Comparison of ENCODE assay signal across 14 cellular contexts in the genomic region with DNA sequence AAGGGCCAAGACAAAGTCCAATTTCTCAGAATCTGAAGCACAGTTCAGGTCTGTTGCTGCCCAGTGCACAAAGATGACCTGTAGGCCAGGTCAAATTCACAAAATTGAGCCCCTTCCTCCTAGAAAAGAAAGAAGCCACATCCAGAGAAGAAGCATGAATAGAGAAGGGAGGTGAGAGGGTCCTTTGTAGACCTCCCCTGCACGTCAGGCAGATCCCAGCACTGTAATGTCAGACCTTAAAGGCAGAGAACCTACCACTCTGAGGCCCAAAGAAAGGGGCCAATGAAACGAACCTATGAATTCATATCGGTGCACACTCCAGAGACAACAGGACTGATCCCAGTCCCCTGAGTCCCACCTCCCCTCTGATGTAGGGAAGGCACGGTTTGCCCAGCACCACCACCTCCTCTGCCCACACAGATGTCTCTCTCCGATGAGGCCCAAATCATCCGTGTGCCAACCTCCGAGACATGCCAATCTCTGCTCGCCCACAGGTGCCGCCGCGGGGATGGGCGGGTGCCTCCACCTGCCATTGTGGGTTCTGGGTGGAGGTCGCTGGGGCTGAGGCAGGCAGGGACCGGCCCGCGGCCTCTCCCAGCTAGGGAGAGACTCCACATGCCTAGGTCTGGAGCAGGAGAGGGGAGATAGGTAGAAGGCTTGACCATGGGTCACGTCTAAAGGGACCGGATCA. TPM values are rescaled to one million over a fixed set of nuclear protein-coding genes. Genes with fewer than 3 reads are reported as not detected.
DNase-seq lines count a peak whose midpoint lies in the region; ATAC-seq, FAIRE-seq and TF ChIP-seq lines count a peak whose summit lies in the region.
"Had no signal": no experiment of that assay in that cellular context is flagged by ENCODE, and none has a peak within 500 bp of the region (broad histone marks: within the 10 kb centered on the region; RNA-seq: fewer than 3 reads in every experiment).

No MANE protein-coding gene starts in this region.

- peaks cover 0 to 9% (median 3%) of the 10 kb centered on the region in 3 experiments; a peak in 3 of 7 replicates for H3K36me3 Mint-ChIP-seq in H9 (ENCODE audit: insufficient read depth in 1 of 3, low read depth in 3 of 3)
- peaks cover 4% of the 10 kb centered on the region for H3K36me3 Mint-ChIP-seq in astrocyte (ENCODE audit: low read depth, unreplicated experiment)

- no peak overlapping the region for H3K23ac ChIP-seq in H9 (ENCODE audit: insufficient read length, low read depth, low read length)

- H3K9me3 Mint-ChIP-seq in H9 = peaks cover 7 to 10% of the 10 kb centered on the region in 2 experiments; a peak in 4 of 5 replicates
- H3K9me3 Mint-ChIP-seq in astrocyte (ENCODE audit: unreplicated experiment) = peaks cover 11% of the 10 kb centered on the region
- H3K9me3 Mint-ChIP-seq: T-helper 2 cell treated with Interferon-gamma antibody and Interleukin-4, amounts not matched to agents 5 μg/mL and 100 μg/mL, for 36 hours had no signal

- H3K9me3 ChIP-seq in H9 (ENCODE audit: control insufficient read depth, low read depth, low read length) (no peaks in the 10 kb centered on the region), astrocyte (ENCODE audit: insufficient read depth, low read depth, low read length) (peaks cover 9% of the 10 kb centered on the region), iPS-20b (ENCODE audit: insufficient read depth, low read depth, low read length) (0 out of 2 replicates have a peak, but pooled peaks cover 8% of the 10 kb centered on the region), ovary (peaks cover 0 to 3% of the 10 kb centered on the region in 2 donors)
- H3K9me3 ChIP-seq: HAP-1 had no signal

- no peaks in the 10 kb centered on the region for H3K79me1 ChIP-seq in H9 (ENCODE audit: insufficient read depth, low read depth, low read length, poor library complexity, severe bottlenecking)

- H3K27me3 Mint-ChIP-seq in H9 (ENCODE audit: low read depth) = peaks cover 79% of the 10 kb centered on the region
- peaks cover 63% of the 10 kb centered on the region for H3K27me3 Mint-ChIP-seq in astrocyte (ENCODE audit: low read depth, unreplicated experiment)

- H3K4me1 Mint-ChIP-seq in H9 (peaks cover 23 to 27% of the 10 kb centered on the region in 2 experiments), astrocyte (ENCODE audit: low read depth, unreplicated experiment) (no peaks in the 10 kb centered on the region)

- H2AFZ ChIP-seq in H9 (ENCODE audit: low read length) (no peak overlapping the region), astrocyte (ENCODE audit: low read depth, low read length) (peak overlapping the region; percentile 87)

- H4K91ac ChIP-seq in H9 (ENCODE audit: insufficient read length, low read depth, low read length) = no peak overlapping the region

- peaks cover 9% of the 10 kb centered on the region for H3K23me2 ChIP-seq in H9 (ENCODE audit: insufficient read length, low read depth, low read length, poor library complexity, severe bottlenecking)

- H3K27ac ChIP-seq in H9 (ENCODE audit: insufficient read length, low read depth, low read length) = no peak overlapping the region
- H3K27ac ChIP-seq in astrocyte (ENCODE audit: low read depth, low read length) = no peak overlapping the region
- H3K27ac ChIP-seq in iPS-20b (ENCODE audit: low read length) = no peak overlapping the region
- peak overlapping the region in 13 of 21 experiments; percentile 16 to 79 (median 65) for H3K27ac ChIP-seq in skin epidermis
- H3K27ac ChIP-seq in ovary = no peak overlapping the region
- H3K27ac ChIP-seq: brain microvascular endothelial cell, epithelial cell of prostate had no signal

- H3K27ac Mint-ChIP-seq in H9 = no peak overlapping the region
- H3K27ac Mint-ChIP-seq in astrocyte (ENCODE audit: unreplicated experiment) = no peak overlapping the region
- H3K27ac Mint-ChIP-seq: T-helper 2 cell treated with Interferon-gamma antibody and Interleukin-4, amounts not matched to agents 5 μg/mL and 100 μg/mL, for 36 hours had no signal

- H3K4me3 Mint-ChIP-seq in H9 (peak overlapping the region; percentile 43 to 60; a peak in 4 of 5 replicates), astrocyte (ENCODE audit: unreplicated experiment) (peak overlapping the region; percentile 67)
- H3K4me3 Mint-ChIP-seq: T-helper 2 cell treated with Interferon-gamma antibody and Interleukin-4, amounts not matched to agents 5 μg/mL and 100 μg/mL, for 36 hours had no signal

- no peak overlapping the region for H3K9ac ChIP-seq in H9 (ENCODE audit: extremely low read depth, insufficient read length, low read length)
- H3K9ac ChIP-seq in astrocyte (ENCODE audit: low read length) = no peak overlapping the region
- H3K9ac ChIP-seq in iPS-20b (ENCODE audit: low read depth, low read length) = no peak overlapping the region

- H2BK15ac ChIP-seq in H9 (ENCODE audit: low read depth, low read length) = no peak overlapping the region

- DNase-seq in H9 = no peak
- DNase-seq in astrocyte (ENCODE audit: low read depth) = no peak
- no peak for DNase-seq in ovary
- no peak for DNase-seq in stimulated activated naive CD4-positive, alpha-beta T cell treated with Interleukin-2 at 50 U/mL for 16 hours (lab: John Stamatoyannopoulos, UW)
- no peak for DNase-seq in activated CD4-positive, CD25-positive, alpha-beta regulatory T cell (lab: John Stamatoyannopoulos, UW)
- DNase-seq: brain microvascular endothelial cell, COR-L47 had no signal

- H3K4me3 ChIP-seq in astrocyte (ENCODE audit: insufficient read depth, low read depth, low read length) (no peak overlapping the region), iPS-20b (ENCODE audit: low read length) (peak overlapping the region; percentile 74; the same call in 1 of the 2 replicates), skin epidermis (peak overlapping the region in 6 of 7 experiments; percentile 12 to 40 (median 26)), ovary (no peak overlapping the region)

- H4K8ac ChIP-seq in H9 (replicated peaks; ENCODE audit: insufficient read length, low read depth, low read length) = no peak overlapping the region

- H3K27me3 ChIP-seq in H9 (ENCODE audit: insufficient read depth, low read length) (peaks cover 9% of the 10 kb centered on the region), astrocyte (ENCODE audit: insufficient read depth, low read length) (peaks cover 72% of the 10 kb centered on the region), iPS-20b (ENCODE audit: insufficient read depth, low read length) (peaks cover 70% of the 10 kb centered on the region), ovary (no peaks in the 10 kb centered on the region)

- TF ChIP-seq CTCF in H9 (conservative IDR thresholded peaks at IDR 0.05) (no peak), astrocyte (IDR thresholded peaks at IDR 0.05; ENCODE audit: insufficient read depth, low read depth, low read length) (no peak), ovary (IDR thresholded peaks at IDR 0.05) (no peak)

- H3K14ac ChIP-seq in H9 (ENCODE audit: insufficient read depth, low read length) = no peak overlapping the region

- H3K4me1 ChIP-seq in H9 (ENCODE audit: insufficient read depth, low read length) (0 out of 2 replicates have a peak, but pooled peaks cover 2% of the 10 kb centered on the region), astrocyte (ENCODE audit: insufficient read depth, low read length) (peaks cover 6% of the 10 kb centered on the region), iPS-20b (ENCODE audit: insufficient read depth, low read length) (peaks cover 6% of the 10 kb centered on the region; the same call in 1 of the 2 replicates), ovary (ENCODE audit: insufficient read depth) (no peaks in the 10 kb centered on the region)
- H3K4me1 ChIP-seq: HAP-1 had no signal

- TF ChIP-seq EP300 in ovary (IDR thresholded peaks at IDR 0.05) = no peak

- H2BK120ac ChIP-seq in H9 (ENCODE audit: low read depth, low read length, poor library complexity, severe bottlenecking) = no peak overlapping the region

- FAIRE-seq in astrocyte (lab: Jason Lieb, UNC) = no peak
- FAIRE-seq: HTR-8/SVneo had no signal

- no peak overlapping the region for H4K5ac ChIP-seq in H9 (ENCODE audit: insufficient read length, low read depth, low read length)

- H3K4ac ChIP-seq in H9 (ENCODE audit: low read depth, low read length) = no peak overlapping the region

- WGBS in H9 (ENCODE audit: extremely low coverage, insufficient read length, low lambda C conversion rate) = no CpG with 5 or more reads among the region's 18 CpGs
- whole genome bisulfite sequencing in ovary, 3 donors = 75 to 83% (median 77%) methylated on average over 18 of the region's 18 CpGs

- H2BK20ac ChIP-seq in H9 (ENCODE audit: low read depth, low read length, poor library complexity, severe bottlenecking) = no peak overlapping the region

- H3K18ac ChIP-seq in H9 (ENCODE audit: insufficient read length, low read depth, low read length) = no peak overlapping the region

- H3K4me2 ChIP-seq in H9 (ENCODE audit: insufficient read depth, insufficient read length, low read length) (peak overlapping the region; percentile 75), astrocyte (ENCODE audit: low read length) (peak overlapping the region; percentile 85)

- no peaks in the 10 kb centered on the region for H3K36me3 ChIP-seq in astrocyte (ENCODE audit: insufficient read depth, low read length)
- H3K36me3 ChIP-seq in iPS-20b (ENCODE audit: insufficient read depth, low read depth, low read length) = no peaks in the 10 kb centered on the region
- no peaks in the 10 kb centered on the region for H3K36me3 ChIP-seq in ovary
- H3K36me3 ChIP-seq: brain microvascular endothelial cell, HAP-1 had no signal

- no peak overlapping the region for H3T11ph ChIP-seq in H9 (ENCODE audit: low read length)

- H4K20me1 ChIP-seq in H9 (ENCODE audit: control insufficient read depth, insufficient read depth, insufficient read length) (no peaks in the 10 kb centered on the region), astrocyte (ENCODE audit: insufficient read depth, low read length) (no peaks in the 10 kb centered on the region)

- H3K79me2 ChIP-seq in H9 (ENCODE audit: insufficient read depth, low read length) = no peaks in the 10 kb centered on the region
- no peaks in the 10 kb centered on the region for H3K79me2 ChIP-seq in astrocyte (ENCODE audit: insufficient read depth, low read length)

- H3K56ac ChIP-seq in H9 (ENCODE audit: insufficient read length, low read depth, low read length) = no peak overlapping the region

- ATAC-seq in HG03280 (IDR thresholded peaks at IDR 0.05; ENCODE audit: unreplicated experiment) = no peak

- intact Hi-C loops in ovary (cut with DNase I) = no loop called here

- H2BK12ac ChIP-seq in H9 (ENCODE audit: insufficient read length, low read depth, low read length) = no peak overlapping the region

- TF ChIP-seq POLR2A in ovary (IDR thresholded peaks at IDR 0.05) = no peak

- no peak overlapping the region for H2AK5ac ChIP-seq in H9 (ENCODE audit: insufficient read length, low read length)

- no peak overlapping the region for H2BK5ac ChIP-seq in H9 (ENCODE audit: insufficient read length, low read length)

RNA-seq across cellular contexts. Expression of a gene that starts 42.2 kb away (rescaled TPM):
- total RNA-seq in H9 (2021) (17.9 and 19.1 TPM in 2 replicates), astrocyte (32.4 and 37.3 TPM in 2 replicates), ovary (10 to 100 TPM; 11.4 to 30.2 (median 24.2) TPM)
- 10 to 100 TPM; 19.4 to 37.5 TPM for polyA plus RNA-seq in ovary

RNA-seq across cellular contexts. Expression of a gene that starts 55.7 kb away (rescaled TPM):
- 33.1 and 35.2 TPM in 2 replicates for total RNA-seq in H9 (2021)
- total RNA-seq in astrocyte = 19.0 and 28.9 TPM in 2 replicates
- 10 to 100 TPM in 6 of 7 donors, 1 to 10 TPM in 1; 8.8 to 15.2 (median 12.2) TPM for total RNA-seq in ovary
- 10 to 100 TPM in 1 of 2 donors, 1 to 10 TPM in 1; 6.2 to 15.3 TPM for polyA plus RNA-seq in ovary

Comparison
In these comparisons a context has a peak if more than half of its experiments do, and no peak if none do; other contexts are left out.
1. H3K27ac ChIP-seq: peak in skin epidermis (13 of 21); none in H9 (single experiment), astrocyte (single experiment), iPS-20b (single experiment) and ovary (0 of 2).
2. H3K4me3 ChIP-seq: peak in iPS-20b (single experiment) and skin epidermis (6 of 7); none in astrocyte (single experiment) and ovary (single experiment).